In the genomic region with DNA sequence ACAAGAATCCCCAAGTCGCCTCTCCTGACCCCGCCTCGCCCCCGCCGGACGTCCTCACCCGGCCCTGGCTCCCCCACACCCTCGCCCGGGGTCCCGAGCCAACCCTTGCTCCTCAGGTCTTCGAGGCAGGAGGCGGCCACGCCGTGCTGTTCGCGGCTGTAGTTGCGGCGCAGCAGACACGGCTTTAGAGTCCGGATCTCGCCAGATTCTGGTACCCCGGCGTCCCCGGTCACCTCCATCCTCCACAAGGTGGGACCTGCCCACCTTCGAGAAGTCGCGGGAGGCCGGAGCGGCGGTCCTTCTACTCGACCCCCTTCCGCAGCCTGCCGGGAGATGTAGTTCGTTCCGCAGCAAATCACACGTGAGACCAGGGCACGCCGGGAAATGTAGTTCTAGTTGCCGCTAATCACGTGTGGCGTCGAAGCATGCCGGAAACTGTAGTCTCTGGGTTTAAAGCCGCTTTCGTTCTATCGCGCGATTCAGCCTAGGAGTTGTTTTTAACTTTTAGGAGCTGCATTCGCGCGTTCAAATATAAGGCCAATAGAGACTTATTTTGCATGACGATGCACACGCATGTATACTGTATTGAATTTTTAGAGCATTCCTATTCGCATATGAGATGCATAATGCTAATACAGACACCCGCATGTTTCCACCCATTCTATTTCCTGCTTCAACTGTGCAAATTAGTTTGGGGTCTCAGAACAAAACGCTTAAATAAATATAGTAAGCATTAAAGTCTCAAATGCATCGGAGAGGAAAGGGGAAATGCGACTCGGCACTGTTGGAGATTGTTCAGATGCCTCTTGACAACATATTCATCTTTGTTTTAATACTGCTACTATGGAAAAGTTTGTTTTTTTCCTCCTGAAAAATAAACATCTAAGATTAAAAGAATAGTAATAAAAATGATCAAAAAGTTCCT, we compare ENCODE assay signal across 8 cellular contexts. TPM values are rescaled to one million over a fixed set of nuclear protein-coding genes. Genes with fewer than 3 reads are reported as not detected.
DNase-seq lines count a peak whose midpoint lies in the region; ATAC-seq, FAIRE-seq and TF ChIP-seq lines count a peak whose summit lies in the region.

DFFA (minus strand) TSS at position 310 of the 925 bp plus-strand sequence; CDS start at position 239, 71 bp downstream.

- peak within 1 kb of the TSS; percentile 75 to 94 (median 93) for H3K4me3 ChIP-seq in keratinocyte (ENCODE audit: control insufficient read depth in 2 of 3, extremely low read depth in 1 of 3, insufficient read depth in 2 of 3, low read depth in 1 of 3, low read length in 3 of 3)

- no peaks in the 10 kb centered on the region for H3K27me3 ChIP-seq in keratinocyte (ENCODE audit: control insufficient read depth, extremely low read depth, insufficient read depth, low read length)

- TF ChIP-seq CTCF in keratinocyte (optimal IDR thresholded peaks at IDR 0.05 in 1 of 3, IDR thresholded peaks at IDR 0.05 in 1 of 3, conservative IDR thresholded peaks at IDR 0.05 in 1 of 3; ENCODE audit: extremely low read depth in 1 of 3, insufficient read depth in 2 of 3, low read length in 3 of 3) = no peak

- no peaks in the 10 kb centered on the region for H3K9me3 ChIP-seq in keratinocyte (ENCODE audit: control insufficient read depth, low read depth, low read length)

- H3K4me2 ChIP-seq in keratinocyte (ENCODE audit: control insufficient read depth, extremely low read depth, insufficient read depth, low read depth, low read length) = peak within 1 kb of the TSS; percentile 94

- peak; percentile 77 for FAIRE-seq in keratinocyte (lab: Jason Lieb, UNC)

- no peaks in the 10 kb centered on the region for H3K9me1 ChIP-seq in keratinocyte (ENCODE audit: control insufficient read depth, extremely low read depth, insufficient read depth, low read length)

- in situ Hi-C loops in GM18951 (cut with MboI; ENCODE audit: low sequenced_read_pairs, unreplicated experiment) = no loop called here

- dilution Hi-C loops in keratinocyte (cut with MboI; ENCODE audit: extremely low pct_ligation_motif_present, low sequenced_read_pairs) = no loop called here

- H3K4me1 ChIP-seq in keratinocyte (ENCODE audit: control insufficient read depth, extremely low read depth, insufficient read depth, low read length) = peaks cover 16% of the 10 kb centered on the region

- H2AFZ ChIP-seq in keratinocyte (ENCODE audit: control insufficient read depth, low read length) = peak within 1 kb of the TSS; percentile 87

- DNase-seq in AG08395 (ENCODE audit: low spot score) (peak; percentile 96), NCI-H446 treated with DMSO at 0.1 percent for 48 hours (lab: John Stamatoyannopoulos, UW) (peak; percentile 96), cerebellar cortex (ENCODE audit: low spot score) (peak; percentile 98), keratinocyte (ENCODE audit: low read depth, low spot score) (peak; percentile 86)
- peak; percentile 70 to 75 for DNase-seq in stimulated activated CD4-positive, alpha-beta T cell treated with anti-CD3 and anti-CD28 coated beads, Interleukin-15, amount 100 ng/mL, for 1 hour (ENCODE audit: low read depth in 1 of 2, low spot score in 1 of 2)

- peak; percentile 72 for TF ChIP-seq POLR2A in GM18951 (IDR thresholded peaks at IDR 0.05; ENCODE audit: extremely low read depth, insufficient read depth, insufficient read length)

- peaks cover 40% of the 10 kb centered on the region for H3K79me2 ChIP-seq in keratinocyte (ENCODE audit: control insufficient read depth, insufficient read depth, low read length)

- peak; percentile 78 for ATAC-seq in HG03280 (IDR thresholded peaks at IDR 0.05; ENCODE audit: unreplicated experiment)
- peak; percentile 86 to 87 for ATAC-seq in activated CD4-positive, CD25-positive, alpha-beta regulatory T cell treated with anti-CD3 and anti-CD28 coated beads, Interleukin-2, amount 50 U/mL, for 24 hours

- peaks cover 4 to 6% of the 10 kb centered on the region in 2 experiments for H3K36me3 ChIP-seq in keratinocyte (ENCODE audit: control insufficient read depth in 2 of 2, extremely low read depth in 1 of 2, insufficient read depth in 2 of 2, low read length in 2 of 2)

- H3K27ac ChIP-seq in keratinocyte (ENCODE audit: control insufficient read depth, insufficient read depth, low read length) = peak within 1 kb of the TSS; percentile 83

- peak within 1 kb of the TSS; percentile 87 for H3K9ac ChIP-seq in keratinocyte (ENCODE audit: control insufficient read depth, extremely low read depth, insufficient read depth, low read length)

- no peaks in the 10 kb centered on the region for H4K20me1 ChIP-seq in keratinocyte (ENCODE audit: control insufficient read depth, extremely low read depth, insufficient read depth, low read length)

RNA-seq across cellular contexts. Expression of gene DFFA, which starts in this region (rescaled TPM):
- polyA plus RNA-seq in keratinocyte = 44.4 to 63.1 TPM (median 53.1 TPM) in 3 replicates
- 35.4 TPM for polyA plus RNA-seq in keratinocyte (2011; ENCODE audit: low read depth)
- polyA plus RNA-seq in keratinocyte (2011; cell fraction: cytosol; rRNA removed) = 40.6 and 46.4 TPM in 2 replicates
- 31.0 and 31.3 TPM in 2 replicates for polyA plus RNA-seq in keratinocyte (2011; cell fraction: nucleus; rRNA removed)
- 18.7 and 58.0 TPM in 2 replicates for polyA plus RNA-seq in keratinocyte (2012; ENCODE audit: low replicate concordance)
- 55.7 to 77.5 TPM (median 66.3 TPM) in 3 replicates for polyA minus RNA-seq in keratinocyte
- 36.6 TPM for polyA minus RNA-seq in keratinocyte (2011; cell fraction: cytosol; rRNA and poly(A)+ RNA removed)
- 16.8 and 30.4 TPM in 2 replicates for polyA minus RNA-seq in keratinocyte (2011; cell fraction: nucleus; rRNA and poly(A)+ RNA removed)

Comparison
In these comparisons a context has a peak if more than half of its experiments do, and no peak if none do; other contexts are left out.
1. Peak in every context shown above with its lines: DNase-seq, ATAC-seq, H3K4me3 ChIP-seq and H3K27ac ChIP-seq.